ENCODE assay signal across 27 cellular contexts in the genomic region with DNA sequence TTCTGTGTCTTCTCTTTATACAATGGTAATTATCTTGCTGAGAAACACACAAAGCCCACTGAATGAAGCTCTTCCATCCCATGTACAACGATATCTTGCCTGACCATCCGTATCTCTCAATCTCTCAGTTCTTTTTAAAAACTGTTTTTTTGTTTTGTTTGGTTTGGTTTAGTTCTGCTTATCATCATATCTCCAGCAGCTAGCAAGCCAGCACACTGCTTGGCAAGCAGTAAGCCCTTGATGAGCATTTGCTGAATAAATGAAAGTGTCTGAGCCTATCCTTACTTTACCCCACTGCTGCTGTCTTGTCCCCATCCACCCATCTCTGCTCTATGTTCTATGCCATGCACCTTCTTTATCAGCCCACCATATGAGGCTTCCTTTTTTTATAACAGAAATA. TPM values are rescaled to one million over a fixed set of nuclear protein-coding genes. Genes with fewer than 3 reads are reported as not detected.
A peak's percentile ranks its signal among the peaks of the same experiment; 100 is the strongest.
DNase-seq lines count a peak whose midpoint lies in the region; ATAC-seq, FAIRE-seq and TF ChIP-seq lines count a peak whose summit lies in the region.
"Had no signal": no experiment of that assay in that cellular context is flagged by ENCODE, and none has a peak within 500 bp of the region (broad histone marks: within the 10 kb centered on the region; RNA-seq: fewer than 3 reads in every experiment).

No MANE protein-coding gene starts in this region.

- H3K9me3 Mint-ChIP-seq in Calu3 (ENCODE audit: low read depth, unreplicated experiment): no peaks in the 10 kb centered on the region
- H3K9me3 Mint-ChIP-seq: activated T-cell treated with anti-CD3 and anti-CD28 coated beads, Interleukin-2, amount 50 U/mL, for 4 hours; naive thymus-derived CD8-positive, alpha-beta T cell had no signal

- no peak for TF ChIP-seq CTCF in A549 (IDR thresholded peaks at IDR 0.05)
- no peak for TF ChIP-seq CTCF in Calu3 (IDR thresholded peaks at IDR 0.05; ENCODE audit: unreplicated experiment)
- no peak for TF ChIP-seq CTCF in fibroblast of villous mesenchyme (IDR thresholded peaks at IDR 0.05; ENCODE audit: insufficient read depth, low read depth, low read length)

- H3K4me1 ChIP-seq in A549: peaks cover 39% of the 10 kb centered on the region
- H3K4me1 ChIP-seq: pancreas had no signal

- ATAC-seq in A549: peak in 1 of 2 experiments; percentile 37; a peak in 3 of 6 replicates
- peak; percentile 53; the same call in 2 of the 3 replicates for ATAC-seq in SK-N-SH treated with all-trans-retinoic acid at 6 μM for 48 hours
- ATAC-seq in HG02610 (IDR thresholded peaks at IDR 0.05; ENCODE audit: unreplicated experiment): no peak
- no peak for ATAC-seq in HG02571 (IDR thresholded peaks at IDR 0.05; ENCODE audit: unreplicated experiment)
- ATAC-seq: heart left ventricle; naive thymus-derived CD8-positive, alpha-beta T cell; pancreas had no signal

- peak overlapping the region; percentile 15 for H3K4me2 ChIP-seq in A549

- no peak overlapping the region for H3K4me3 ChIP-seq in A549
- H3K4me3 ChIP-seq in fibroblast of villous mesenchyme (ENCODE audit: low read depth, low read length): no peak overlapping the region
- H3K4me3 ChIP-seq: adrenal gland, heart left ventricle, pancreas, right atrium auricular region had no signal

- peaks cover 93% of the 10 kb centered on the region for H3K36me3 Mint-ChIP-seq in Calu3 (ENCODE audit: insufficient read depth, unreplicated experiment)

- DNase-seq in A549 (ENCODE audit: low read depth in 1 of 2, low spot score in 1 of 2): no peak
- DNase-seq in Calu3: no peak
- DNase-seq in fibroblast of villous mesenchyme (ENCODE audit: low read depth): peak; percentile 31
- DNase-seq in NCI-H748 treated with DMSO at 0.1 percent for 48 hours (lab: John Stamatoyannopoulos, UW): no peak
- no peak for DNase-seq in AG08395 (ENCODE audit: low spot score)
- DNase-seq: activated CD4-positive, alpha-beta T cell treated with anti-CD3 and anti-CD28 coated beads for 48 hours; activated naive CD4-positive, alpha-beta T cell; activated T-cell treated with anti-CD3 and anti-CD28 coated beads, Interleukin-2, amount 50 U/mL, for 4 hours; adrenal gland; C1 segment of cervical spinal cord; effector CD4-positive, alpha-beta T cell; heart left ventricle; kidney; midbrain; naive thymus-derived CD8-positive, alpha-beta T cell; NCI-H1105 treated with DMSO at 0.1 percent for 48 hours; NCI-H1930; NCI-H524 treated with DMSO at 0.1 percent for 48 hours; pancreas; stimulated activated CD4-positive, alpha-beta T cell treated with anti-CD3 and anti-CD28 coated beads, Interleukin-2, amount 100 ng/mL, for 48 hours; substantia nigra; T-helper 1 cell had no signal

- no TSS peak for BruUV-seq in Calu3 (replicated peaks; lab: Mats Ljungman, UMichigan)

- POLR2A ChIA-PET in A549 (lab: Yijun Ruan, JAX): no interaction called here

- peak overlapping the region; percentile 89 for H3K27ac Mint-ChIP-seq in Calu3 (ENCODE audit: unreplicated experiment)

- TF ChIP-seq RAD21 in A549 (conservative IDR thresholded peaks at IDR 0.05 in 1 of 2, IDR thresholded peaks at IDR 0.05 in 1 of 2): no peak

- peaks cover 22% of the 10 kb centered on the region for H3K4me1 Mint-ChIP-seq in Calu3 (ENCODE audit: low read depth, unreplicated experiment)

- no peaks in the 10 kb centered on the region; the same call in 2 of the 3 replicates for H3K9me3 ChIP-seq in A549
- H3K9me3 ChIP-seq: adrenal gland, heart left ventricle, pancreas, right atrium auricular region had no signal

- intact Hi-C loops in Calu3 (cut with micrococcal nuclease; ENCODE audit: unreplicated experiment): no loop called here

- H3K27ac ChIP-seq in A549: peak overlapping the region in 1 of 2 experiments; percentile 4; a peak in 1 of 6 replicates
- H3K27ac ChIP-seq: adrenal gland, heart left ventricle, pancreas, right atrium auricular region had no signal

- H3K4me3 Mint-ChIP-seq in Calu3 (ENCODE audit: low read depth, unreplicated experiment): no peak overlapping the region
- H3K4me3 Mint-ChIP-seq: activated T-cell treated with anti-CD3 and anti-CD28 coated beads, Interleukin-2, amount 50 U/mL, for 4 hours; naive thymus-derived CD8-positive, alpha-beta T cell had no signal

- no peaks in the 10 kb centered on the region for H3K27me3 Mint-ChIP-seq in Calu3 (ENCODE audit: unreplicated experiment)
- H3K27me3 Mint-ChIP-seq: naive thymus-derived CD8-positive, alpha-beta T cell had no signal

- CTCF ChIA-PET in A549 (lab: Yijun Ruan, JAX) (no interaction called here), Calu3 (lab: Charles Lee) (no interaction called here)

- no peak for FAIRE-seq in A549 (lab: Jason Lieb, UNC)
- FAIRE-seq: kidney, pancreas, TTC549 had no signal

- TF ChIP-seq POLR2A in A549 (IDR thresholded peaks at IDR 0.05; ENCODE audit: low read length): no peak

- TF ChIP-seq EP300 in A549 (IDR thresholded peaks at IDR 0.05): no peak

- WGBS in A549 (ENCODE audit: missing lambda C conversion rate): 86% methylated on average over 2 of the region's 2 CpGs

TF ChIP-seq in A549, 52 proteins besides CTCF, POLR2A, EP300 and RAD21:
- TF ChIP-seq RARB (CRISPR knock-in tag; IDR thresholded peaks at IDR 0.05) (peak; percentile 19; the same call in 1 of the 2 replicates), HOXA7 (CRISPR knock-in tag; IDR thresholded peaks at IDR 0.05) (peak; percentile 88; the same call in 1 of the 2 replicates)
- TF ChIP-seq, protein P1, sequence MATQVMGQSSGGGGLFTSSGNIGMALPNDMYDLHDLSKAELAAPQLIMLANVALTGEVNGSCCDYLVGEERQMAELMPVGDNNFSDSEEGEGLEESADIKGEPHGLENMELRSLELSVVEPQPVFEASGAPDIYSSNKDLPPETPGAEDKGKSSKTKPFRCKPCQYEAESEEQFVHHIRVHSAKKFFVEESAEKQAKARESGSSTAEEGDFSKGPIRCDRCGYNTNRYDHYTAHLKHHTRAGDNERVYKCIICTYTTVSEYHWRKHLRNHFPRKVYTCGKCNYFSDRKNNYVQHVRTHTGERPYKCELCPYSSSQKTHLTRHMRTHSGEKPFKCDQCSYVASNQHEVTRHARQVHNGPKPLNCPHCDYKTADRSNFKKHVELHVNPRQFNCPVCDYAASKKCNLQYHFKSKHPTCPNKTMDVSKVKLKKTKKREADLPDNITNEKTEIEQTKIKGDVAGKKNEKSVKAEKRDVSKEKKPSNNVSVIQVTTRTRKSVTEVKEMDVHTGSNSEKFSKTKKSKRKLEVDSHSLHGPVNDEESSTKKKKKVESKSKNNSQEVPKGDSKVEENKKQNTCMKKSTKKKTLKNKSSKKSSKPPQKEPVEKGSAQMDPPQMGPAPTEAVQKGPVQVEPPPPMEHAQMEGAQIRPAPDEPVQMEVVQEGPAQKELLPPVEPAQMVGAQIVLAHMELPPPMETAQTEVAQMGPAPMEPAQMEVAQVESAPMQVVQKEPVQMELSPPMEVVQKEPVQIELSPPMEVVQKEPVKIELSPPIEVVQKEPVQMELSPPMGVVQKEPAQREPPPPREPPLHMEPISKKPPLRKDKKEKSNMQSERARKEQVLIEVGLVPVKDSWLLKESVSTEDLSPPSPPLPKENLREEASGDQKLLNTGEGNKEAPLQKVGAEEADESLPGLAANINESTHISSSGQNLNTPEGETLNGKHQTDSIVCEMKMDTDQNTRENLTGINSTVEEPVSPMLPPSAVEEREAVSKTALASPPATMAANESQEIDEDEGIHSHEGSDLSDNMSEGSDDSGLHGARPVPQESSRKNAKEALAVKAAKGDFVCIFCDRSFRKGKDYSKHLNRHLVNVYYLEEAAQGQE (IDR thresholded peaks at IDR 0.05): no peak

TF ChIP-seq in SK-N-SH treated with all-trans-retinoic acid at 6 μM for 48 hours, 23 proteins besides CTCF, POLR2A, EP300 and RAD21:
- peak; percentile 25; the same call in 1 of the 2 replicates for TF ChIP-seq TCF4 (CRISPR knock-in tag; IDR thresholded peaks at IDR 0.05; ENCODE audit: borderline replicate concordance)
- no peak for TF ChIP-seq ZFP3 (CRISPR knock-in tag; IDR thresholded peaks at IDR 0.05)
- no peak for TF ChIP-seq BACH2 (CRISPR knock-in tag; IDR thresholded peaks at IDR 0.05; ENCODE audit: borderline replicate concordance)
TF ChIP-seq in SK-N-SH treated with all-trans-retinoic acid at 6 μM for 48 hours: peak in this region for 1.

RNA-seq across cellular contexts. Expression of gene ITGB1, which starts 34.2 kb away (rescaled TPM):
- polyA plus RNA-seq in A549 (2011; rRNA removed): 1,667 and 2,408 TPM in 2 replicates
- 320 and 370 TPM in 2 replicates for polyA plus RNA-seq in A549 (2012; cell fraction: cytosol; rRNA removed)
- 214 and 381 TPM in 2 replicates for polyA plus RNA-seq in A549 (2012; cell fraction: nucleus; rRNA removed)
- polyA plus RNA-seq in A549 (2017; fragmentation: RNase III; extraction: RNeasy Plus Mini Kit Qiagen cat#74134 plus additional on column Dnase treatment): 1,270 to 1,281 TPM (median 1,270 TPM) in 3 replicates
- polyA minus RNA-seq in A549 (2011; rRNA and poly(A)+ RNA removed): 799 and 821 TPM in 2 replicates
- total RNA-seq in Calu3 (2022): 1,388 and 1,455 TPM in 2 replicates
- total RNA-seq in fibroblast of villous mesenchyme: 1,751 and 1,757 TPM in 2 replicates

Comparison
In these comparisons a context has a peak if more than half of its experiments do, and no peak if none do; other contexts are left out.
1. Of the 1 proteins assayed by ChIP-seq in both A549 and SK-N-SH treated with all-trans-retinoic acid at 6 μM for 48 hours: peak only in A549: RARB; only in SK-N-SH treated with all-trans-retinoic acid at 6 μM for 48 hours: none; in both: none; in neither: 0.